1 cellular context compared by ENCODE assay signal in the genomic region with DNA sequence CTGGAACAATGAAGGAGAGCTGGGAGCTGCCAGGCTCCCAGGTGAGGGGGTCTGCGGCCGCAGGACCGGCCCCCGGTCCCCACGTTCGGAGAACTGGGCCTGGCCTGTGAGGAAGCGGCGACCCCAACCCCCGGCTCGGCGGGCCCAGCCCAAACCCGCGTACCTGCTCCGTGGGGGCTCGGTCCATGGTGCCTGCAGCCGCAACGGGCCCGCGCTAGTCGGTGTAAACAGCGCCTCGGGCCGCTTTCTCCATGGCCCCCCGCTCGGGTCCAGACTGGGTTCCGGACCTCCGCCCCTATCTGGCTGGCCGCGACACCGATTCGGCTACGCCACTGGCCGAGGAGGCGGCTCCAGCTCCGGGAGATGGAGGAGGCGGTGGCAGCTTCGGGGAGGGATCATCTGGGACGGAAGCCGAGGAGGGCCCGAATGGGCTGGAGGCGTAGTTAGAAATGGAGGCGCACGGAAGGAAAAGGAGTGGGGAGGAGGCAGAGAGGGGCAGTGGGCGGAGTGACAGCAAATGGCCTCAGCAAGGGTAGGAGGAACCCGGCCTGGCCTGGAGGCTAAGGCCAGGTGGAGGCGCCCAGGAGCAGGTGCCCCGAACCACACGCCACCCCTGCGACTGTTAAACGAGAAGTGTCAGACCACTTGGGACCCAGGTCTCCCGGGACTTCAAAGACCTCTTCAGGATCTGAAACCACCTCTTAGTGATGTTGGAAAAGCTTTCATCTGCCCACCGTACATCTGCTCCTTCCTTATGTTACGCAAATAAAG.
TF ChIP-seq lines count a peak whose summit lies in the region.

A gene with protein sequence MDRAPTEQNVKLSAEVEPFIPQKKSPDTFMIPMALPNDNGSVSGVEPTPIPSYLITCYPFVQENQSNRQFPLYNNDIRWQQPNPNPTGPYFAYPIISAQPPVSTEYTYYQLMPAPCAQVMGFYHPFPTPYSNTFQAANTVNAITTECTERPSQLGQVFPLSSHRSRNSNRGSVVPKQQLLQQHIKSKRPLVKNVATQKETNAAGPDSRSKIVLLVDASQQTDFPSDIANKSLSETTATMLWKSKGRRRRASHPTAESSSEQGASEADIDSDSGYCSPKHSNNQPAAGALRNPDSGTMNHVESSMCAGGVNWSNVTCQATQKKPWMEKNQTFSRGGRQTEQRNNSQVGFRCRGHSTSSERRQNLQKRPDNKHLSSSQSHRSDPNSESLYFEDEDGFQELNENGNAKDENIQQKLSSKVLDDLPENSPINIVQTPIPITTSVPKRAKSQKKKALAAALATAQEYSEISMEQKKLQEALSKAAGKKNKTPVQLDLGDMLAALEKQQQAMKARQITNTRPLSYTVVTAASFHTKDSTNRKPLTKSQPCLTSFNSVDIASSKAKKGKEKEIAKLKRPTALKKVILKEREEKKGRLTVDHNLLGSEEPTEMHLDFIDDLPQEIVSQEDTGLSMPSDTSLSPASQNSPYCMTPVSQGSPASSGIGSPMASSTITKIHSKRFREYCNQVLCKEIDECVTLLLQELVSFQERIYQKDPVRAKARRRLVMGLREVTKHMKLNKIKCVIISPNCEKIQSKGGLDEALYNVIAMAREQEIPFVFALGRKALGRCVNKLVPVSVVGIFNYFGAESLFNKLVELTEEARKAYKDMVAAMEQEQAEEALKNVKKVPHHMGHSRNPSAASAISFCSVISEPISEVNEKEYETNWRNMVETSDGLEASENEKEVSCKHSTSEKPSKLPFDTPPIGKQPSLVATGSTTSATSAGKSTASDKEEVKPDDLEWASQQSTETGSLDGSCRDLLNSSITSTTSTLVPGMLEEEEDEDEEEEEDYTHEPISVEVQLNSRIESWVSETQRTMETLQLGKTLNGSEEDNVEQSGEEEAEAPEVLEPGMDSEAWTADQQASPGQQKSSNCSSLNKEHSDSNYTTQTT (minus strand): TSS at position 334 of the 771 bp plus-strand sequence. CDS start 147 bp downstream, at position 187.

TF ChIP-seq in HepG2, 621 proteins besides CTCF, POLR2A, EP300 and RAD21 (continued from another document and continues in another):
- peak; percentile 81 for TF ChIP-seq PTBP1 (IDR thresholded peaks at IDR 0.05; ENCODE audit: low read depth, low read length, poor library complexity, severe bottlenecking)
- TF ChIP-seq POLR2AphosphoS5 (IDR thresholded peaks at IDR 0.05; ENCODE audit: low read depth, low read length) = peak; percentile 88
- no peak for TF ChIP-seq TAF15 (IDR thresholded peaks at IDR 0.05; ENCODE audit: low read depth, low read length, poor library complexity, severe bottlenecking)
- TF ChIP-seq MAFG (CRISPR knock-in tag; IDR thresholded peaks at IDR 0.05) = no peak
- TF ChIP-seq ZBTB33 (CRISPR knock-in tag; IDR thresholded peaks at IDR 0.05) = 0 out of 2 replicates have a peak, but pooled peaks have one; percentile 48
- 0 out of 2 replicates have a peak, but pooled peaks have one; percentile 33 for TF ChIP-seq ZNF20 (CRISPR knock-in tag; IDR thresholded peaks at IDR 0.05)
- TF ChIP-seq GABPA (IDR thresholded peaks at IDR 0.05; ENCODE audit: low read depth, low read length) = peak; percentile 19; the same call in 1 of the 2 replicates
- peak; percentile 83 for TF ChIP-seq GABPA (CRISPR knock-in tag; IDR thresholded peaks at IDR 0.05; ENCODE audit: low read depth)
- no peak for TF ChIP-seq HNRNPH1 (optimal IDR thresholded peaks at IDR 0.05; ENCODE audit: low read depth, low read length)
- TF ChIP-seq ZBTB8A (CRISPR knock-in tag; IDR thresholded peaks at IDR 0.05; ENCODE audit: borderline replicate concordance, low read depth) = no peak
- TF ChIP-seq RXRB (CRISPR knock-in tag; IDR thresholded peaks at IDR 0.05; ENCODE audit: borderline replicate concordance) = peak; percentile 68; the same call in 1 of the 2 replicates
- TF ChIP-seq ZNF225 (CRISPR knock-in tag; IDR thresholded peaks at IDR 0.05) = peak; percentile 80; the same call in 1 of the 2 replicates
- TF ChIP-seq CHD4 (IDR thresholded peaks at IDR 0.05; ENCODE audit: borderline replicate concordance, low read length) = no peak
- no peak for TF ChIP-seq ZNF224 (CRISPR knock-in tag; IDR thresholded peaks at IDR 0.05)
- TF ChIP-seq, protein P1, sequence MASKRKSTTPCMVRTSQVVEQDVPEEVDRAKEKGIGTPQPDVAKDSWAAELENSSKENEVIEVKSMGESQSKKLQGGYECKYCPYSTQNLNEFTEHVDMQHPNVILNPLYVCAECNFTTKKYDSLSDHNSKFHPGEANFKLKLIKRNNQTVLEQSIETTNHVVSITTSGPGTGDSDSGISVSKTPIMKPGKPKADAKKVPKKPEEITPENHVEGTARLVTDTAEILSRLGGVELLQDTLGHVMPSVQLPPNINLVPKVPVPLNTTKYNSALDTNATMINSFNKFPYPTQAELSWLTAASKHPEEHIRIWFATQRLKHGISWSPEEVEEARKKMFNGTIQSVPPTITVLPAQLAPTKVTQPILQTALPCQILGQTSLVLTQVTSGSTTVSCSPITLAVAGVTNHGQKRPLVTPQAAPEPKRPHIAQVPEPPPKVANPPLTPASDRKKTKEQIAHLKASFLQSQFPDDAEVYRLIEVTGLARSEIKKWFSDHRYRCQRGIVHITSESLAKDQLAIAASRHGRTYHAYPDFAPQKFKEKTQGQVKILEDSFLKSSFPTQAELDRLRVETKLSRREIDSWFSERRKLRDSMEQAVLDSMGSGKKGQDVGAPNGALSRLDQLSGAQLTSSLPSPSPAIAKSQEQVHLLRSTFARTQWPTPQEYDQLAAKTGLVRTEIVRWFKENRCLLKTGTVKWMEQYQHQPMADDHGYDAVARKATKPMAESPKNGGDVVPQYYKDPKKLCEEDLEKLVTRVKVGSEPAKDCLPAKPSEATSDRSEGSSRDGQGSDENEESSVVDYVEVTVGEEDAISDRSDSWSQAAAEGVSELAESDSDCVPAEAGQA (IDR thresholded peaks at IDR 0.05; ENCODE audit: low read depth) = peak; percentile 85; the same call in 1 of the 2 replicates
- TF ChIP-seq, protein P1 (CRISPR knock-in tag; IDR thresholded peaks at IDR 0.05; ENCODE audit: borderline replicate concordance) = no peak; the same call in 1 of the 2 replicates
- TF ChIP-seq ASH2L (IDR thresholded peaks at IDR 0.05; ENCODE audit: insufficient read length, low read depth, low read length) = peak; percentile 97
- TF ChIP-seq, protein P2, sequence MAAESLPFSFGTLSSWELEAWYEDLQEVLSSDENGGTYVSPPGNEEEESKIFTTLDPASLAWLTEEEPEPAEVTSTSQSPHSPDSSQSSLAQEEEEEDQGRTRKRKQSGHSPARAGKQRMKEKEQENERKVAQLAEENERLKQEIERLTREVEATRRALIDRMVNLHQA (CRISPR knock-in tag; IDR thresholded peaks at IDR 0.05) = no peak
- peak; percentile 68; the same call in 1 of the 2 replicates for TF ChIP-seq ZNF567 (CRISPR knock-in tag; IDR thresholded peaks at IDR 0.05; ENCODE audit: borderline replicate concordance)
- TF ChIP-seq CBFB (CRISPR knock-in tag; IDR thresholded peaks at IDR 0.05) = peak; percentile 86
- peak; percentile 95 for TF ChIP-seq KAT8 (CRISPR knock-in tag; IDR thresholded peaks at IDR 0.05)
- TF ChIP-seq ZSCAN22 (CRISPR knock-in tag; IDR thresholded peaks at IDR 0.05) = peak; percentile 78
- no peak for TF ChIP-seq ZMAT3 (CRISPR knock-in tag; conservative IDR thresholded peaks at IDR 0.05)
- TF ChIP-seq ZNF160 (CRISPR knock-in tag; IDR thresholded peaks at IDR 0.05) = peak; percentile 86
- TF ChIP-seq TMF1 (CRISPR knock-in tag; IDR thresholded peaks at IDR 0.05; ENCODE audit: low read depth) = 0 out of 2 replicates have a peak, but pooled peaks have one; percentile 47
- TF ChIP-seq GZF1 (CRISPR knock-in tag; IDR thresholded peaks at IDR 0.05) = peak; percentile 65
- TF ChIP-seq IKZF4 (CRISPR knock-in tag; IDR thresholded peaks at IDR 0.05; ENCODE audit: borderline replicate concordance, low read depth, not compliant biosample characterization) = no peak
- TF ChIP-seq ZNF3 (CRISPR knock-in tag; IDR thresholded peaks at IDR 0.05) = no peak
- peak; percentile 88 for TF ChIP-seq POLR2G (IDR thresholded peaks at IDR 0.05; ENCODE audit: low read depth, low read length)
- no peak; the same call in 1 of the 2 replicates for TF ChIP-seq SP1 (IDR thresholded peaks at IDR 0.05)
- TF ChIP-seq SP1 (CRISPR knock-in tag; IDR thresholded peaks at IDR 0.05) = peak; percentile 82
- TF ChIP-seq ZKSCAN1 (IDR thresholded peaks at IDR 0.05; ENCODE audit: low read length) = no peak; the same call in 1 of the 2 replicates
- TF ChIP-seq RFX5 (IDR thresholded peaks at IDR 0.05; ENCODE audit: low read depth, low read length) = 0 out of 2 replicates have a peak, but pooled peaks have one; percentile 42
- peak; percentile 88 for TF ChIP-seq RBM39 (IDR thresholded peaks at IDR 0.05; ENCODE audit: low read depth, low read length, poor library complexity, severe bottlenecking)
- TF ChIP-seq ATF7-NPFF (CRISPR knock-in tag; IDR thresholded peaks at IDR 0.05; ENCODE audit: low read depth) = peak; percentile 91
- no peak for TF ChIP-seq CCAR2 (optimal IDR thresholded peaks at IDR 0.05; ENCODE audit: low read depth, low read length)
- peak; percentile 91 for TF ChIP-seq RBFOX2 (IDR thresholded peaks at IDR 0.05; ENCODE audit: low read depth, low read length)
- no peak for TF ChIP-seq RBM22 (optimal IDR thresholded peaks at IDR 0.05; ENCODE audit: low read length)
- TF ChIP-seq KLF12 (CRISPR knock-in tag; IDR thresholded peaks at IDR 0.05; ENCODE audit: borderline replicate concordance) = peak; percentile 64; the same call in 1 of the 2 replicates
- TF ChIP-seq ATM (IDR thresholded peaks at IDR 0.05; ENCODE audit: borderline replicate concordance) = no peak
- TF ChIP-seq ZNF136 (CRISPR knock-in tag; IDR thresholded peaks at IDR 0.05; ENCODE audit: low read depth) = peak; percentile 94; the same call in 1 of the 2 replicates
- TF ChIP-seq, protein P3, sequence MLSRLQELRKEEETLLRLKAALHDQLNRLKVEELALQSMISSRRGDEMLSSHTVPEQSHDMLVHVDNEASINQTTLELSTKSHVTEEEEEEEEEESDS (CRISPR knock-in tag; IDR thresholded peaks at IDR 0.05; ENCODE audit: borderline replicate concordance) = no peak
- 0 out of 2 replicates have a peak, but pooled peaks have one; percentile 41 for TF ChIP-seq MNT (IDR thresholded peaks at IDR 0.05)
- no peak for TF ChIP-seq ZNF597 (CRISPR knock-in tag; IDR thresholded peaks at IDR 0.05)
- no peak for TF ChIP-seq ATAD3A (CRISPR knock-in tag; IDR thresholded peaks at IDR 0.05)
- 0 out of 2 replicates have a peak, but pooled peaks have one; percentile 41 for TF ChIP-seq HMG20B (CRISPR knock-in tag; conservative IDR thresholded peaks at IDR 0.05)
- no peak for TF ChIP-seq EZH2 (conservative IDR thresholded peaks at IDR 0.05; ENCODE audit: low read depth, low read length)
- no peak for TF ChIP-seq ZNF775 (CRISPR knock-in tag; IDR thresholded peaks at IDR 0.05; ENCODE audit: borderline replicate concordance)
- TF ChIP-seq TBL1XR1 (IDR thresholded peaks at IDR 0.05; ENCODE audit: borderline replicate concordance, low read length, partially characterized antibody) = peak; percentile 67
